ENCODE assay signal across 23 cellular contexts in the genomic region with DNA sequence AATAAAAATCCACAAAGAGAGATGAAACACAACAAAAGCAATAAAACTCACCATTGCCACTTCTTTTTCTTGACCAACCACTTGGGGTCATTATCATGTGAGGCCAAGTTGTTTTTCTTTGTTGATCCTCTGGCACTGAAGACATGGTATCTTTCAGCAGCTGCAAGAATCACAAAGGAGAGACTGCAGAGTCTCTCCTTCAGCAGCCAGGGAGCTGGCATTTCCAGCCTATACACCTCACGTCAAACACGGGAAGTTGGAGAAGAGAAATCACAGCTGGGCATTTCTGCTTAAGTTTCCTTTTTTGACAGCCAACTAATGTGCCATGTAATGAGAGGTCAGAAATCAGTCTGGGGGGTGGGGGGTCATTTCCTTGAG.
"Had no signal": no experiment of that assay in that cellular context is flagged by ENCODE, and none has a peak within 500 bp of the region (broad histone marks: within the 10 kb centered on the region; RNA-seq: fewer than 3 reads in every experiment).

No MANE protein-coding gene starts in this region.

- H3K27me3 Mint-ChIP-seq: activated naive CD4-positive, alpha-beta T cell treated with anti-CD3 and anti-CD28 coated beads, Interleukin-2, amount 50 U/mL, for 24 hours had no signal

- H3K27me3 ChIP-seq: ascending aorta, breast epithelium, neural progenitor cell, right atrium auricular region, tibial nerve had no signal

- H3K4me3 ChIP-seq: ascending aorta, breast epithelium, lung, neural progenitor cell, prostate gland, right atrium auricular region, skin epidermis, tibial nerve had no signal

- ATAC-seq: activated T-cell treated with anti-CD3 and anti-CD28 coated beads, Interleukin-2, amount 50 U/mL, for 72 hours; left colon had no signal

- H2AFZ ChIP-seq: neural progenitor cell had no signal

- H3K36me3 ChIP-seq: ascending aorta, breast epithelium, neural progenitor cell, prostate gland, right atrium auricular region, tibial nerve had no signal

- H3K27ac ChIP-seq: ascending aorta, breast epithelium, neural progenitor cell, prostate gland, right atrium auricular region, skin epidermis, tibial nerve, VCaP had no signal

- H3K4me1 ChIP-seq: ascending aorta, breast epithelium, prostate gland, right atrium auricular region, tibial nerve had no signal

- H3K4me2 ChIP-seq: neural progenitor cell had no signal

- H3K4me3 Mint-ChIP-seq: activated naive CD4-positive, alpha-beta T cell treated with anti-CD3 and anti-CD28 coated beads, Interleukin-2, amount 50 U/mL, for 24 hours; activated T-cell treated with anti-CD3 and anti-CD28 coated beads, Interleukin-2, amount 50 U/mL, for 72 hours; mesothelial cell of epicardium; neural progenitor cell; stimulated activated naive CD8-positive, alpha-beta T cell treated with anti-CD3 and anti-CD28 coated beads, Interleukin-15, Interleukin-2, amounts not matched to agents 100 ng/mL and 50 ng/mL, for 24 hours had no signal

- H3K27ac Mint-ChIP-seq: activated naive CD4-positive, alpha-beta T cell treated with anti-CD3 and anti-CD28 coated beads, Interleukin-2, amount 50 U/mL, for 24 hours; activated T-cell treated with anti-CD3 and anti-CD28 coated beads, Interleukin-2, amount 50 U/mL, for 72 hours; mesothelial cell of epicardium; neural progenitor cell; stimulated activated naive CD8-positive, alpha-beta T cell treated with anti-CD3 and anti-CD28 coated beads, Interleukin-15, Interleukin-2, amounts not matched to agents 100 ng/mL and 50 ng/mL, for 24 hours had no signal

- DNase-seq: activated CD4-positive, alpha-beta T cell treated with anti-CD3 and anti-CD28 coated beads for 1 hour; activated CD8-positive, alpha-beta memory T cell treated with anti-CD3 and anti-CD28 coated beads for 24 hours; activated CD8-positive, alpha-beta memory T cell treated with anti-CD3 and anti-CD28 coated beads, Interleukin-2, amount 50 U/mL, for 48 hours; activated effector memory CD4-positive, alpha-beta T cell treated with anti-CD3 and anti-CD28 coated beads, Interleukin-2, amount 50 U/mL, for 16 hours; activated T-cell treated with anti-CD3 and anti-CD28 coated beads, Interleukin-2, amount 50 U/mL, for 72 hours; effector CD8-positive, alpha-beta T cell; islet precursor cell; left colon; stimulated activated CD4-positive, alpha-beta T cell treated with anti-CD3 and anti-CD28 coated beads, Interleukin-15, amount 100 ng/mL, for 24 hours; stimulated activated CD4-positive, alpha-beta T cell treated with anti-CD3 and anti-CD28 coated beads, Interleukin-2, amount 100 ng/mL, for 48 hours; T-helper 2 cell had no signal

- H3K9me3 ChIP-seq: ascending aorta, breast epithelium, prostate gland, right atrium auricular region had no signal
